8 cellular contexts compared by ENCODE assay signal in the genomic region with DNA sequence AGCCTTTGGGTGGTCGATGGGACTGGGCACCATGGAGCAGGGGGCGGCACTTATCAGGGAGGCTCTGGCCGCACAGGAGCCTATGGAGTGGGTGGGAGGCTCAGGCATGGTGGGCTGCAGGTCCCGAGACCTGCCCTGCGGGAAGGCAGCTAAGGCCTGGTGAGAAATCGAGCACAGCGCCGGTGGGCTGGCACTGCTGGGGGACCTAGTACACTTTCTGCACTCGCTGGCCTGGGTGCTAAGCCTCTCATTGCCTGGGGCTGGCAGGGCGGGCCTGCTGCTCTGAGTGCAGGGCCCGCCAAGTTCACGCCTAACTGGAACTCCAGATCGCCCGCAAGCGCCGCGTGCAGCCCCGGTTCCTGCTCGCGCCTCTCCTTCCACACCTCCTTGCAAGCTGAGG. TPM values are rescaled to one million over a fixed set of nuclear protein-coding genes. Genes with fewer than 3 reads are reported as not detected.
"Had no signal": no experiment of that assay in that cellular context is flagged by ENCODE, and none has a peak within 500 bp of the region (broad histone marks: within the 10 kb centered on the region; RNA-seq: fewer than 3 reads in every experiment).

No MANE protein-coding gene starts in this region.

- H3K27ac Mint-ChIP-seq: IgD-negative memory B cell had no signal

- DNase-seq: IMR-90, KBM-7, KG1 had no signal

- H3K27ac ChIP-seq: HL-60 had no signal

- FAIRE-seq: HepG2, HTR-8/SVneo, K562 had no signal

- H3K4me3 ChIP-seq: K562 had no signal

- H3K27me3 Mint-ChIP-seq: IgD-negative memory B cell had no signal

- H3K4me3 Mint-ChIP-seq: IgD-negative memory B cell had no signal

RNA-seq across cellular contexts. Expression of a gene that starts 33.1 kb away (rescaled TPM):
- total RNA-seq: IMR-90, K562 had no signal
- polyA plus RNA-seq: HepG2, IgD-negative memory B cell, IMR-90, K562 had no signal
